8 cellular contexts compared by ENCODE assay signal in genomic region chr2:110853516-110853915, GRCh38.
DNase-seq lines count a peak whose midpoint lies in the region; ATAC-seq and TF ChIP-seq lines count a peak whose summit lies in the region.

No MANE protein-coding gene starts in this region.

- TF ChIP-seq POLR2A in thyroid gland (IDR thresholded peaks at IDR 0.05) = no peak

- WGBS in thyroid gland, 2 donors = 54 to 62% methylated on average over 5 of the region's 5 CpGs

- H3K4me1 Mint-ChIP-seq in activated naive CD8-positive, alpha-beta T cell treated with anti-CD3 and anti-CD28 coated beads, Interleukin-2, amount 50 U/mL, for 24 hours = peaks cover 83% of the 10 kb centered on the region

- no peaks in the 10 kb centered on the region for H3K9me3 Mint-ChIP-seq in activated naive CD8-positive, alpha-beta T cell treated with anti-CD3 and anti-CD28 coated beads, Interleukin-2, amount 50 U/mL, for 24 hours

- H3K27ac Mint-ChIP-seq in activated naive CD8-positive, alpha-beta T cell treated with anti-CD3 and anti-CD28 coated beads, Interleukin-2, amount 50 U/mL, for 24 hours = no peak overlapping the region

- H3K4me3 Mint-ChIP-seq in activated naive CD8-positive, alpha-beta T cell treated with anti-CD3 and anti-CD28 coated beads, Interleukin-2, amount 50 U/mL, for 24 hours = no peak overlapping the region

- H3K4me1 ChIP-seq in left lung (no peaks in the 10 kb centered on the region), thyroid gland (no peaks in the 10 kb centered on the region)

- ATAC-seq in GM19351 (IDR thresholded peaks at IDR 0.05; ENCODE audit: unreplicated experiment) (peak; percentile 34), left lung (peak; percentile 76)
- ATAC-seq in activated naive CD8-positive, alpha-beta T cell treated with anti-CD3 and anti-CD28 coated beads, Interleukin-2, amount 50 U/mL, for 24 hours = peak; percentile 23

- intact Hi-C loops in left lung (cut with DNase I) = no loop called here
- intact Hi-C loops in thyroid gland (cut with DNase I) = no loop called here

- DNase-seq in Ammon's horn (ENCODE audit: low spot score) = peak; percentile 59
- peak; percentile 22 for DNase-seq in RPMI7951 (ENCODE audit: low read depth)
- peak; percentile 68 for DNase-seq in activated naive CD8-positive, alpha-beta T cell treated with anti-CD3 and anti-CD28 coated beads, Interleukin-2, amount 50 U/mL, for 24 hours
- DNase-seq in left lung = no peak
- peak; percentile 22 to 44 for DNase-seq in thyroid gland
- DNase-seq in NCI-H774 (lab: John Stamatoyannopoulos, UW) = no peak
- DNase-seq in UCSD-AML1 (lab: John Stamatoyannopoulos, UW; ENCODE audit: unreplicated experiment) = no peak

- peaks cover 34% of the 10 kb centered on the region for H3K27me3 Mint-ChIP-seq in activated naive CD8-positive, alpha-beta T cell treated with anti-CD3 and anti-CD28 coated beads, Interleukin-2, amount 50 U/mL, for 24 hours

- H3K36me3 ChIP-seq in left lung = no peaks in the 10 kb centered on the region
- H3K36me3 ChIP-seq in thyroid gland = no peaks in the 10 kb centered on the region

- no peaks in the 10 kb centered on the region for H3K36me3 Mint-ChIP-seq in activated naive CD8-positive, alpha-beta T cell treated with anti-CD3 and anti-CD28 coated beads, Interleukin-2, amount 50 U/mL, for 24 hours (ENCODE audit: low read depth)

- no peaks in the 10 kb centered on the region for H3K9me3 ChIP-seq in left lung
- no peaks in the 10 kb centered on the region for H3K9me3 ChIP-seq in thyroid gland

- TF ChIP-seq CTCF in left lung (IDR thresholded peaks at IDR 0.05) = peak; percentile 29 to 47
- TF ChIP-seq CTCF in thyroid gland (IDR thresholded peaks at IDR 0.05) = peak in 3 of 6 experiments; percentile 26 to 46 (median 30)

- H3K4me3 ChIP-seq in left lung (no peak overlapping the region), thyroid gland (replicated peaks in 1 of 3) (no peak overlapping the region)

- H3K27me3 ChIP-seq in left lung (no peaks in the 10 kb centered on the region), thyroid gland (no peaks in the 10 kb centered on the region)

- H3K27ac ChIP-seq in left lung (no peak overlapping the region), thyroid gland (no peak overlapping the region)

Comparison
In these comparisons a context has a peak if more than half of its experiments do, and no peak if none do; other contexts are left out.
1. DNase-seq: peak in Ammon's horn (single experiment), RPMI7951 (single experiment), activated naive CD8-positive, alpha-beta T cell treated with anti-CD3 and anti-CD28 coated beads, Interleukin-2, amount 50 U/mL, for 24 hours (single experiment) and thyroid gland (2 of 2); none in left lung (0 of 2), NCI-H774 (single experiment) and UCSD-AML1 (single experiment).
2. ATAC-seq: peak in every context shown above with its lines; median percentile 76 in left lung; 34 in GM19351; 23 in activated naive CD8-positive, alpha-beta T cell treated with anti-CD3 and anti-CD28 coated beads, Interleukin-2, amount 50 U/mL, for 24 hours.